ENCODE assay signal across 8 cellular contexts in genomic region chr6:33578588-33579011, GRCh38. TPM values are rescaled to one million over a fixed set of nuclear protein-coding genes. Genes with fewer than 3 reads are reported as not detected.
DNase-seq lines count a peak whose midpoint lies in the region; FAIRE-seq and TF ChIP-seq lines count a peak whose summit lies in the region.

No MANE protein-coding gene starts in this region.

- H3F3A ChIP-seq in PC-9 (ENCODE audit: insufficient read depth, low read depth), result peaks cover 14% of the 10 kb centered on the region

- H3K4me3 ChIP-seq in Caco-2 (ENCODE audit: low read depth, low read length), result peak overlapping the region; percentile 7; the same call in 1 of the 2 replicates
- H3K4me3 ChIP-seq in PC-9, result peak overlapping the region; percentile 98; the same call in 1 of the 2 replicates
- peak overlapping the region; percentile 87 for H3K4me3 ChIP-seq in bronchial epithelial cell (ENCODE audit: low read depth, low read length)

- H3K27me3 Mint-ChIP-seq in Caco-2 (ENCODE audit: insufficient read depth, unreplicated experiment), result no peaks in the 10 kb centered on the region
- H3K27me3 Mint-ChIP-seq in nephron (ENCODE audit: low read depth), result no peaks in the 10 kb centered on the region

- H3K27ac ChIP-seq in PC-9, result no peak overlapping the region

- H3K27me3 ChIP-seq in Caco-2 (replicated peaks; ENCODE audit: control insufficient read depth, insufficient read depth, low read length) (no peaks in the 10 kb centered on the region), PC-9 (ENCODE audit: insufficient read depth, low read depth) (no peaks in the 10 kb centered on the region), bronchial epithelial cell (ENCODE audit: control insufficient read depth, insufficient read depth, low read length) (no peaks in the 10 kb centered on the region)

- no peak for DNase-seq in Caco-2
- no peak for DNase-seq in PC-9
- DNase-seq in bronchial epithelial cell (ENCODE audit: low read depth), result no peak
- no peak for DNase-seq in head of caudate nucleus
- DNase-seq in NCI-H1048 (lab: John Stamatoyannopoulos, UW), result no peak
- DNase-seq in amygdala (lab: John Stamatoyannopoulos, UW), result no peak
- no peak for DNase-seq in NCI-H510A (lab: John Stamatoyannopoulos, UW)

- H3K27ac Mint-ChIP-seq in Caco-2 (ENCODE audit: unreplicated experiment), result peak overlapping the region; percentile 53
- peak overlapping the region in 1 of 3 experiments; percentile 17 for H3K27ac Mint-ChIP-seq in nephron

- H3K36me3 ChIP-seq in Caco-2 (ENCODE audit: control insufficient read depth, insufficient read depth, low read length), result peaks cover 2% of the 10 kb centered on the region; the same call in 1 of the 2 replicates
- H3K36me3 ChIP-seq in PC-9 (ENCODE audit: low read depth), result no peaks in the 10 kb centered on the region
- peaks cover 27% of the 10 kb centered on the region for H3K36me3 ChIP-seq in bronchial epithelial cell (ENCODE audit: control insufficient read depth, insufficient read depth, low read length)

- H3K4me1 ChIP-seq in Caco-2 (peaks cover 10% of the 10 kb centered on the region), PC-9 (replicated peaks; ENCODE audit: insufficient read depth) (peaks cover 15% of the 10 kb centered on the region)

- peak overlapping the region; percentile 89 for H3K4me2 ChIP-seq in PC-9

- H3K4me3 Mint-ChIP-seq in Caco-2 (ENCODE audit: unreplicated experiment) (no peak overlapping the region), nephron (peak overlapping the region; percentile 83 to 88 (median 86))

- H3K9me3 ChIP-seq in Caco-2, result no peaks in the 10 kb centered on the region
- no peaks in the 10 kb centered on the region for H3K9me3 ChIP-seq in PC-9 (ENCODE audit: insufficient read depth, low read depth)

- BruUV-seq in Caco-2 (replicated peaks; lab: Mats Ljungman, UMichigan) (no TSS peak), PC-9 (replicated peaks; lab: Mats Ljungman, UMichigan) (no TSS peak)

- intact Hi-C loops in Caco-2 (cut with micrococcal nuclease; ENCODE audit: unreplicated experiment) (no loop called here), PC-9 (cut with micrococcal nuclease; ENCODE audit: unreplicated experiment) (loop anchor here (2.0 to 10.0 kb wide), 3 partner anchors 152 to 294 kb away; partner anchors contain the start of genes PFDN6, TAPBP, WDR46 and ZBTB22), head of caudate nucleus (cut with DNase I) (loop anchor here (5.0 to 10.0 kb wide), 2 partner anchors 124 to 186 kb away; partner anchors contain the start of genes KIFC1 and ZBTB9)

- TF ChIP-seq CTCF in Caco-2 (IDR thresholded peaks at IDR 0.05; ENCODE audit: insufficient read depth in 1 of 2, low read depth in 1 of 2, low read length in 1 of 2, severe bottlenecking in 1 of 2, unreplicated experiment in 1 of 2), result no peak
- no peak for TF ChIP-seq CTCF in PC-9 (conservative IDR thresholded peaks at IDR 0.05)
- TF ChIP-seq CTCF in bronchial epithelial cell (IDR thresholded peaks at IDR 0.05; ENCODE audit: insufficient read depth, low read length, severe bottlenecking), result no peak
- TF ChIP-seq CTCF in nephron (IDR thresholded peaks at IDR 0.05; ENCODE audit: unreplicated experiment in 3 of 3), result no peak

- peaks cover 8% of the 10 kb centered on the region for H3K36me3 Mint-ChIP-seq in Caco-2 (ENCODE audit: insufficient read depth, unreplicated experiment)
- H3K36me3 Mint-ChIP-seq in nephron (ENCODE audit: low read depth), result peaks cover 23% of the 10 kb centered on the region

- no peaks in the 10 kb centered on the region for H4K20me1 ChIP-seq in PC-9 (ENCODE audit: insufficient read depth)

- CTCF ChIA-PET in Caco-2 (lab: Charles Lee), result no interaction called here
- CTCF ChIA-PET in PC-9 (lab: Charles Lee), result no interaction called here

- H3K4me1 Mint-ChIP-seq in Caco-2 (ENCODE audit: low read depth, unreplicated experiment), result no peaks in the 10 kb centered on the region
- peaks cover 15% of the 10 kb centered on the region for H3K4me1 Mint-ChIP-seq in nephron

- no peak overlapping the region for H2AFZ ChIP-seq in PC-9

- H3K9me3 Mint-ChIP-seq in Caco-2 (ENCODE audit: unreplicated experiment), result no peaks in the 10 kb centered on the region
- no peaks in the 10 kb centered on the region for H3K9me3 Mint-ChIP-seq in nephron

- H3K9me2 ChIP-seq in PC-9 (ENCODE audit: insufficient read depth), result no peaks in the 10 kb centered on the region

- H3K79me2 ChIP-seq in PC-9 (ENCODE audit: low read depth), result peaks cover 16% of the 10 kb centered on the region

- FAIRE-seq in bronchial epithelial cell (lab: Jason Lieb, UNC), result no peak

- POLR2A ChIA-PET in Caco-2 (lab: Charles Lee) (no interaction called here), PC-9 (lab: Charles Lee; ENCODE audit: unreplicated experiment) (no interaction called here)

RNA-seq across cellular contexts. Expression of gene BAK1, which starts 1.5 kb away (rescaled TPM):
- total RNA-seq in Caco-2 (2022) (28.5 and 29.4 TPM in 2 replicates), PC-9 (2021) (24.6 and 28.4 TPM in 2 replicates), bronchial epithelial cell (25.5 and 47.5 TPM in 2 replicates)

RNA-seq across cellular contexts. Expression of gene ITPR3, which starts 42.5 kb away (rescaled TPM):
- total RNA-seq in Caco-2 (2022) (42.1 and 50.5 TPM in 2 replicates), PC-9 (2021) (78.3 and 86.9 TPM in 2 replicates), bronchial epithelial cell (66.6 and 95.6 TPM in 2 replicates)

Comparison
In these comparisons a context has a peak if more than half of its experiments do, and no peak if none do; other contexts are left out.
1. H3K4me3 ChIP-seq: peak in every context shown above with its lines; median percentile 98 in PC-9; 87 in bronchial epithelial cell; 7 in Caco-2.